24 cellular contexts compared by ENCODE assay signal in genomic region chrX:128425546-128425945, GRCh38.
"Had no signal": no experiment of that assay in that cellular context is flagged by ENCODE, and none has a peak within 500 bp of the region (broad histone marks: within the 10 kb centered on the region; RNA-seq: fewer than 3 reads in every experiment).

No MANE protein-coding gene starts in this region.

- H3K9me3 ChIP-seq: colonic mucosa, esophagus muscularis mucosa, esophagus squamous epithelium, gastrocnemius medialis, gastroesophageal sphincter, heart left ventricle, heart right ventricle had no signal

- DNase-seq: colonic mucosa; cortex of kidney; dermis blood vessel endothelial cell; dorsolateral prefrontal cortex; effector CD4-positive, alpha-beta T cell; effector CD8-positive, alpha-beta T cell; effector memory CD4-positive, alpha-beta T cell; effector memory CD8-positive, alpha-beta T cell; endodermal cell; erythroblast; esophagus squamous epithelium; foreskin fibroblast; foreskin keratinocyte; foreskin melanocyte; gastrocnemius medialis; glutamatergic neuron; head of caudate nucleus; heart left ventricle; heart right ventricle had no signal

- H3K36me3 ChIP-seq: colonic mucosa, esophagus muscularis mucosa, esophagus squamous epithelium, gastrocnemius medialis, gastroesophageal sphincter, heart left ventricle, heart right ventricle had no signal

- ATAC-seq: effector memory CD8-positive, alpha-beta T cell; esophagus mucosa; foreskin keratinocyte; gastrocnemius medialis; gastroesophageal sphincter; heart left ventricle; heart right ventricle had no signal

- H3K27ac ChIP-seq: colonic mucosa, coronary artery, dorsolateral prefrontal cortex, epithelial cell of prostate, esophagus muscularis mucosa, esophagus squamous epithelium, foreskin keratinocyte, gastrocnemius medialis, gastroesophageal sphincter, heart left ventricle, heart right ventricle had no signal

- H3K4me1 ChIP-seq: colonic mucosa, esophagus muscularis mucosa, esophagus squamous epithelium, foreskin keratinocyte, gastrocnemius medialis, gastroesophageal sphincter, heart left ventricle, heart right ventricle had no signal

- H3K27me3 ChIP-seq: colonic mucosa, esophagus muscularis mucosa, esophagus squamous epithelium, foreskin keratinocyte, gastrocnemius medialis, gastroesophageal sphincter, heart left ventricle, heart right ventricle had no signal

- H3K4me3 ChIP-seq: colonic mucosa, coronary artery, dorsolateral prefrontal cortex, esophagus muscularis mucosa, esophagus squamous epithelium, gastrocnemius medialis, gastroesophageal sphincter, heart left ventricle, heart right ventricle had no signal
